In genomic region chr2:152098033-152098797, GRCh38 we compare ENCODE assay signal across 8 cellular contexts. TPM values are rescaled to one million over a fixed set of nuclear protein-coding genes. Genes with fewer than 3 reads are reported as not detected.
DNase-seq lines count a peak whose midpoint lies in the region; ATAC-seq, FAIRE-seq and TF ChIP-seq lines count a peak whose summit lies in the region.

No MANE protein-coding gene starts in this region.

- no peak for TF ChIP-seq CTCF in GM10266 (IDR thresholded peaks at IDR 0.05; ENCODE audit: control insufficient read depth, insufficient read depth, low read depth, missing control alignments)
- no peak for TF ChIP-seq CTCF in pancreas (IDR thresholded peaks at IDR 0.05)

- intact Hi-C loops in pancreas (cut with DNase I) = no loop called here

- H3K4me3 Mint-ChIP-seq in activated T-cell treated with anti-CD3 and anti-CD28 coated beads, Interleukin-2, amount 50 U/mL, for 24 hours = peak overlapping the region; percentile 78

- H3K4me3 ChIP-seq in pancreas = peak overlapping the region; percentile 26 to 65 (median 44)

- peaks cover 66% of the 10 kb centered on the region for H3K27me3 Mint-ChIP-seq in activated T-cell treated with anti-CD3 and anti-CD28 coated beads, Interleukin-2, amount 50 U/mL, for 24 hours

- DNase-seq in GM10266 (ENCODE audit: extremely low spot score) (peak; percentile 64), glomerular visceral epithelial cell (ENCODE audit: extremely low spot score) (peak; percentile 22), pancreas (peak in 3 of 6 donors; percentile 27 to 74 (median 71))
- DNase-seq in activated T-cell treated with anti-CD3 and anti-CD28 coated beads, Interleukin-2, amount 50 U/mL, for 24 hours = peak; percentile 39
- DNase-seq in activated CD4-positive, CD25-positive, alpha-beta regulatory T cell treated with anti-CD3 and anti-CD28 coated beads, Interleukin-2, amount 50 U/mL, for 72 hours = no peak

- no peaks in the 10 kb centered on the region for H3K36me3 Mint-ChIP-seq in activated T-cell treated with anti-CD3 and anti-CD28 coated beads, Interleukin-2, amount 50 U/mL, for 24 hours (ENCODE audit: low read depth)

- H3K4me1 ChIP-seq in pancreas = peaks cover 0 to 12% (median 0%) of the 10 kb centered on the region in 3 donors

- no peaks in the 10 kb centered on the region for H3K9me3 ChIP-seq in pancreas

- 0% methylated on average over 54 to 61 of the region's 61 CpGs for WGBS in pancreas, 2 donors

- H3K4me1 Mint-ChIP-seq in activated T-cell treated with anti-CD3 and anti-CD28 coated beads, Interleukin-2, amount 50 U/mL, for 24 hours (ENCODE audit: low read depth) = peaks cover 18% of the 10 kb centered on the region

- ATAC-seq in HG02759 (IDR thresholded peaks at IDR 0.05; ENCODE audit: unreplicated experiment) (peak; percentile 31), pancreas (peak; percentile 69 to 77 (median 75)), HG02870 (IDR thresholded peaks at IDR 0.05; ENCODE audit: unreplicated experiment) (no peak), HG03108 (IDR thresholded peaks at IDR 0.05; ENCODE audit: unreplicated experiment) (no peak)

- H3K36me3 ChIP-seq in pancreas = no peaks in the 10 kb centered on the region

- H3K27ac ChIP-seq in pancreas = peak overlapping the region in 1 of 4 donors; percentile 28

- peaks cover 0 to 4% (median 0%) of the 10 kb centered on the region in 4 donors for H3K27me3 ChIP-seq in pancreas

- no peak overlapping the region for H3K27ac Mint-ChIP-seq in activated T-cell treated with anti-CD3 and anti-CD28 coated beads, Interleukin-2, amount 50 U/mL, for 24 hours

- no peaks in the 10 kb centered on the region for H3K9me3 Mint-ChIP-seq in activated T-cell treated with anti-CD3 and anti-CD28 coated beads, Interleukin-2, amount 50 U/mL, for 24 hours

- no peak for FAIRE-seq in pancreas (lab: Jason Lieb, UNC)

RNA-seq across cellular contexts. Expression of gene CACNB4, which starts 0.6 kb away (rescaled TPM):
- total RNA-seq in pancreas = 1 to 10 TPM in 3 of 6 donors, under 1 TPM in 3; 0.38 to 1.3 (median 0.96) TPM
- under 1 TPM; 0.34 to 0.35 TPM for polyA plus RNA-seq in pancreas

Comparison
In these comparisons a context has a peak if more than half of its experiments do, and no peak if none do; other contexts are left out.
1. ATAC-seq: peak in HG02759 (single experiment) and pancreas (4 of 4); none in HG02870 (single experiment) and HG03108 (single experiment).